ENCODE assay signal across 10 cellular contexts in the genomic region with DNA sequence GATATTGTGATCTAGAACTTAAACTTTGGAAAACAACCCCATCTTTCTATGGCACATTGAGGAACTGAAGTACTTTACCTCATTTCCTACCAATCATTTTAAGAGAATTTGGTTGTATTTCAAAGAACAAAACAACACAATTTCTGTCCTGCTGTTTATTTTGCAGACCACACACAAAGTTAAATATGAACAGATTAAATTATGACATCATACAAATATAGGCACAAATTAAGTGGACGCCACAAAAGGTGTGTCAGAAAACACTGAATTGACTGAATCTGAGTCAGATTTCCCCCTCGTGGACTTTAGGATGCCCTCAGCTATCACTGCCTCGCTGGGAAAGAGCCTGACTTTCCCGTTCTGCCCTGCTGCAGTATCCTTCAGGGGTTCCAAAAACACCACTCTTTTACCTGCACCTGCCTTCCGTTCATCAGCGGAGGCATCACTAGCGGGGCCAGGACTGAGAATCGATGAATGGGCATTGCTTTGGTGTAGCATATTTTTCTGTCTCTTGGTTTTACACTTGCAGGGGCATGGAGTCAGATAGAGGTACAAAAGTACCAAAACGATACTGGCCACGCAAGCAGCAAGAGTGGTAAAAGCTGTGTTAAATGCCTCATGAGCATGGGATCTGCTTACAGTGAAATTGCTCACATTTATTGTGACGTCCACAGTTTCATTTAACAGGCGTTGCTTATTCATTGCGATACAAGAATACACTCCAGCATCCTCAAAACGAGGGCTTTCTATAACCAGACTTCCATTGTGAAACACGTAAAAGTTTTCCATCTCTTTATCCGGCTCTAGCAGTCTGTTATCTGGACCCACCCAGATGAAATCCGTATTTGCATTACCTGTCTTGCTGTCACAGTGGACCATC. TPM values are rescaled to one million over a fixed set of nuclear protein-coding genes. Genes with fewer than 3 reads are reported as not detected.
DNase-seq lines count a peak whose midpoint lies in the region; ATAC-seq and TF ChIP-seq lines count a peak whose summit lies in the region.
"Had no signal": no experiment of that assay in that cellular context is flagged by ENCODE, and none has a peak within 500 bp of the region (broad histone marks: within the 10 kb centered on the region; RNA-seq: fewer than 3 reads in every experiment).

No MANE protein-coding gene starts in this region.

- H3K4me3 ChIP-seq in hepatocyte: peak overlapping the region; percentile 74

- H3K36me3 Mint-ChIP-seq in T-helper 2 cell treated with Interferon-gamma antibody and Interleukin-4, amounts not matched to agents 5 μg/mL and 100 μg/mL, for 36 hours (ENCODE audit: low read depth): no peaks in the 10 kb centered on the region
- peaks cover 35% of the 10 kb centered on the region for H3K36me3 Mint-ChIP-seq in activated CD8-positive, alpha-beta T cell treated with anti-CD3 and anti-CD28 coated beads for 36 hours (ENCODE audit: low read depth)
- H3K36me3 Mint-ChIP-seq in stimulated activated naive B cell treated with anti-CD40 and anti-IgM and Interleukin-4, amounts not matched to agents 10 μg/mL and 1 μg/mL and 100 μg/mL, for 72 hours: peaks cover 26 to 27% of the 10 kb centered on the region in 2 donors

- no peaks in the 10 kb centered on the region for H3K27me3 ChIP-seq in hepatocyte
- H3K27me3 ChIP-seq: right atrium auricular region had no signal

- 79% methylated on average over 17 of the region's 17 CpGs for WGBS in hepatocyte (ENCODE audit: low lambda C conversion rate, missing lambda C conversion rate)

- DNase-seq in T-helper 2 cell treated with Interferon-gamma antibody and Interleukin-4, amounts not matched to agents 5 μg/mL and 100 μg/mL, for 36 hours (ENCODE audit: low spot score): no peak
- DNase-seq in T-helper 2 cell (no peak), hepatocyte (ENCODE audit: low spot score) (no peak), NCI-H2029 (lab: John Stamatoyannopoulos, UW) (no peak), D341Med (ENCODE audit: low spot score) (no peak), NCI-H1417 (lab: John Stamatoyannopoulos, UW) (no peak)
- DNase-seq in activated CD8-positive, alpha-beta T cell treated with anti-CD3 and anti-CD28 coated beads for 36 hours: no peak
- no peak for DNase-seq in stimulated activated naive B cell treated with anti-CD40 and anti-IgM and Interleukin-4, amounts not matched to agents 10 μg/mL and 1 μg/mL and 100 μg/mL, for 72 hours
- DNase-seq: NCI-H2171 had no signal

- H2AFZ ChIP-seq in hepatocyte: no peak overlapping the region

- H4K20me1 ChIP-seq in hepatocyte (ENCODE audit: insufficient read depth, poor library complexity, severe bottlenecking): no peaks in the 10 kb centered on the region

- no peaks in the 10 kb centered on the region for H3K9me2 ChIP-seq in hepatocyte (replicated peaks; ENCODE audit: insufficient read depth)

- peak overlapping the region; percentile 95 for H3K4me2 ChIP-seq in hepatocyte

- no peak for ATAC-seq in activated CD8-positive, alpha-beta T cell treated with anti-CD3 and anti-CD28 coated beads for 36 hours
- no peak for ATAC-seq in stimulated activated naive B cell treated with anti-CD40 and anti-IgM and Interleukin-4, amounts not matched to agents 10 μg/mL and 1 μg/mL and 100 μg/mL, for 72 hours (replicated peaks)

- no peaks in the 10 kb centered on the region for H3K27me3 Mint-ChIP-seq in T-helper 2 cell treated with Interferon-gamma antibody and Interleukin-4, amounts not matched to agents 5 μg/mL and 100 μg/mL, for 36 hours (ENCODE audit: low read depth)
- no peaks in the 10 kb centered on the region for H3K27me3 Mint-ChIP-seq in activated CD8-positive, alpha-beta T cell treated with anti-CD3 and anti-CD28 coated beads for 36 hours
- H3K27me3 Mint-ChIP-seq in stimulated activated naive B cell treated with anti-CD40 and anti-IgM and Interleukin-4, amounts not matched to agents 10 μg/mL and 1 μg/mL and 100 μg/mL, for 72 hours: no peaks in the 10 kb centered on the region

- peak overlapping the region; percentile 90 for H3K4me3 Mint-ChIP-seq in T-helper 2 cell treated with Interferon-gamma antibody and Interleukin-4, amounts not matched to agents 5 μg/mL and 100 μg/mL, for 36 hours
- H3K4me3 Mint-ChIP-seq in activated CD8-positive, alpha-beta T cell treated with anti-CD3 and anti-CD28 coated beads for 36 hours: peak overlapping the region; percentile 92
- peak overlapping the region; percentile 92 to 98 for H3K4me3 Mint-ChIP-seq in stimulated activated naive B cell treated with anti-CD40 and anti-IgM and Interleukin-4, amounts not matched to agents 10 μg/mL and 1 μg/mL and 100 μg/mL, for 72 hours

- H3K79me2 ChIP-seq in hepatocyte: peaks cover 35% of the 10 kb centered on the region

- no peak overlapping the region for H3K27ac Mint-ChIP-seq in T-helper 2 cell treated with Interferon-gamma antibody and Interleukin-4, amounts not matched to agents 5 μg/mL and 100 μg/mL, for 36 hours
- no peak overlapping the region for H3K27ac Mint-ChIP-seq in activated CD8-positive, alpha-beta T cell treated with anti-CD3 and anti-CD28 coated beads for 36 hours
- no peak overlapping the region for H3K27ac Mint-ChIP-seq in stimulated activated naive B cell treated with anti-CD40 and anti-IgM and Interleukin-4, amounts not matched to agents 10 μg/mL and 1 μg/mL and 100 μg/mL, for 72 hours

- intact Hi-C loops in activated CD8-positive, alpha-beta T cell treated with anti-CD3 and anti-CD28 coated beads for 36 hours (cut with micrococcal nuclease): no loop called here

- peaks cover 36% of the 10 kb centered on the region for H3K4me1 Mint-ChIP-seq in T-helper 2 cell treated with Interferon-gamma antibody and Interleukin-4, amounts not matched to agents 5 μg/mL and 100 μg/mL, for 36 hours (ENCODE audit: low read depth)
- peaks cover 52% of the 10 kb centered on the region for H3K4me1 Mint-ChIP-seq in activated CD8-positive, alpha-beta T cell treated with anti-CD3 and anti-CD28 coated beads for 36 hours (ENCODE audit: low read depth)
- peaks cover 26 to 49% of the 10 kb centered on the region in 2 donors for H3K4me1 Mint-ChIP-seq in stimulated activated naive B cell treated with anti-CD40 and anti-IgM and Interleukin-4, amounts not matched to agents 10 μg/mL and 1 μg/mL and 100 μg/mL, for 72 hours

- no peak for TF ChIP-seq CTCF in activated CD8-positive, alpha-beta T cell treated with anti-CD3 and anti-CD28 coated beads for 36 hours (IDR thresholded peaks at IDR 0.05)
- TF ChIP-seq CTCF in hepatocyte (IDR thresholded peaks at IDR 0.05; ENCODE audit: poor library complexity): no peak

- H3K9me3 ChIP-seq in hepatocyte (ENCODE audit: low read depth): no peaks in the 10 kb centered on the region
- H3K9me3 ChIP-seq: right atrium auricular region had no signal

- POLR2A ChIA-PET in activated CD8-positive, alpha-beta T cell treated with anti-CD3 and anti-CD28 coated beads for 36 hours (lab: Charles Lee): interaction anchor here (0.8 to 10.4 kb wide), 2 partner anchors 135 to 318 kb away, joined by 3 to 170 read pairs; no protein-coding TSS in a partner anchor

- CTCF ChIA-PET in activated CD8-positive, alpha-beta T cell treated with anti-CD3 and anti-CD28 coated beads for 36 hours (lab: Charles Lee): interaction anchor here (1.9 to 3.7 kb wide), 4 partner anchors 7 to 320 kb away, joined by 4 to 20 read pairs (median 14); no protein-coding TSS in a partner anchor

- no peak overlapping the region for H3K27ac ChIP-seq in hepatocyte
- H3K27ac ChIP-seq: right atrium auricular region had no signal

- peaks cover 19% of the 10 kb centered on the region for H3K4me1 ChIP-seq in hepatocyte (ENCODE audit: insufficient read depth)

- no peaks in the 10 kb centered on the region for H3K36me3 ChIP-seq in hepatocyte (replicated peaks; ENCODE audit: insufficient read depth, low read depth)
- H3K36me3 ChIP-seq: right atrium auricular region had no signal

- no peaks in the 10 kb centered on the region for H3K9me3 Mint-ChIP-seq in T-helper 2 cell treated with Interferon-gamma antibody and Interleukin-4, amounts not matched to agents 5 μg/mL and 100 μg/mL, for 36 hours
- no peaks in the 10 kb centered on the region for H3K9me3 Mint-ChIP-seq in activated CD8-positive, alpha-beta T cell treated with anti-CD3 and anti-CD28 coated beads for 36 hours
- H3K9me3 Mint-ChIP-seq in stimulated activated naive B cell treated with anti-CD40 and anti-IgM and Interleukin-4, amounts not matched to agents 10 μg/mL and 1 μg/mL and 100 μg/mL, for 72 hours: no peaks in the 10 kb centered on the region

RNA-seq across cellular contexts. Expression of a gene that starts 2.0 kb away (rescaled TPM):
- total RNA-seq in activated CD8-positive, alpha-beta T cell treated with anti-CD3 and anti-CD28 coated beads for 36 hours: 100 to 1,000 TPM; 117 to 119 TPM
- total RNA-seq in hepatocyte: 3.6 and 5.9 TPM in 2 replicates
- polyA plus RNA-seq in hepatocyte: 6.4 and 6.6 TPM in 2 replicates

RNA-seq across cellular contexts. Expression of a gene that starts 2.3 kb away (rescaled TPM):
- total RNA-seq in activated CD8-positive, alpha-beta T cell treated with anti-CD3 and anti-CD28 coated beads for 36 hours: 10 to 100 TPM; 12.1 to 12.5 TPM
- 57.2 and 57.8 TPM in 2 replicates for total RNA-seq in hepatocyte
- polyA plus RNA-seq in hepatocyte: 57.3 and 65.6 TPM in 2 replicates

Comparison
In these comparisons a context has a peak if more than half of its experiments do, and no peak if none do; other contexts are left out.
1. RNA of a gene that starts 2.0 kb away (total RNA-seq): 117 to 119 TPM in activated CD8-positive, alpha-beta T cell treated with anti-CD3 and anti-CD28 coated beads for 36 hours; 3.6 to 5.9 TPM in hepatocyte; every median in the first group is over 10 times any median in the second.
2. Peak in every context shown above with its lines, with median percentiles within 50 percentile points of each other: H3K4me3 Mint-ChIP-seq.